Comparison of ENCODE assay signal across 18 cellular contexts in the genomic region with DNA sequence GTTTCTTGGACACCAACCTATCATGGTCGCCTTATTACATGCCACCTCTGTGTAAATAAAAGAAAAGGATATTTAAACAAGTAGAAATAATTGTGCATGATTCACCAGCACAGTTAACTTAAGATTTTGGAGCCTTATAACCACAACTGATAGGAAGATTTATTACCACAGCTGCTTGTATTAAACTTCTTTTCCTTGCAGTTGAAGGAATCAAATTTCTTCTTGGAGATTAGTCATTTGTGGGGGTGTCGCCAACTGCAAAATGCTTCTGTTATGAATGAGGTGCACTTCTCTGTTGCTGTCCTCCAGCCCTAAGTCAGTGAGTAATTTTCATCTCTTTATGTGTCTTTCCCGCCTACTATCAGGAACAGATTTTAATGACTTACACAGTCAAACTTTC.
DNase-seq lines count a peak whose midpoint lies in the region; ATAC-seq and TF ChIP-seq lines count a peak whose summit lies in the region.
"Had no signal": no experiment of that assay in that cellular context is flagged by ENCODE, and none has a peak within 500 bp of the region (broad histone marks: within the 10 kb centered on the region; RNA-seq: fewer than 3 reads in every experiment).

No MANE protein-coding gene starts in this region.

- TF ChIP-seq CTCF in mammary epithelial cell (conservative IDR thresholded peaks at IDR 0.05 in 1 of 2, IDR thresholded peaks at IDR 0.05 in 1 of 2; ENCODE audit: extremely low read depth in 1 of 2, insufficient read depth in 1 of 2, low read depth in 1 of 2, low read length in 2 of 2) (no peak), esophagus squamous epithelium (IDR thresholded peaks at IDR 0.05) (no peak), GM13976 (IDR thresholded peaks at IDR 0.05; ENCODE audit: borderline replicate concordance, control extremely low read depth, extremely low read depth, insufficient read depth, missing control alignments) (no peak)

- H3K79me2 ChIP-seq in mammary epithelial cell (ENCODE audit: insufficient read depth, low read length), result no peaks in the 10 kb centered on the region
- H3K79me2 ChIP-seq: hepatocyte had no signal

- 42% methylated on average over 3 of the region's 3 CpGs for WGBS in mammary epithelial cell (ENCODE audit: low coverage, missing lambda C conversion rate)
- WGBS in esophagus squamous epithelium, 2 donors, result 21 to 29% methylated on average over 3 of the region's 3 CpGs

- no TSS peak for BruUV-seq in mammary epithelial cell (replicated peaks; lab: Mats Ljungman, UMichigan)

- H3K36me3 ChIP-seq in mammary epithelial cell (ENCODE audit: insufficient read depth, low read length), result no peaks in the 10 kb centered on the region
- no peaks in the 10 kb centered on the region for H3K36me3 ChIP-seq in H7 (replicated peaks; ENCODE audit: control insufficient read depth, insufficient read depth, low read length)
- no peaks in the 10 kb centered on the region for H3K36me3 ChIP-seq in esophagus squamous epithelium
- H3K36me3 ChIP-seq: ovary had no signal

- no peak overlapping the region for H3K27ac ChIP-seq in mammary epithelial cell (ENCODE audit: insufficient read depth, low read depth, low read length)
- H3K27ac ChIP-seq in esophagus squamous epithelium, result no peak overlapping the region
- H3K27ac ChIP-seq: hepatocyte, ovary had no signal

- no peaks in the 10 kb centered on the region for H3K4me1 ChIP-seq in mammary epithelial cell (ENCODE audit: insufficient read depth, low read length)
- no peaks in the 10 kb centered on the region for H3K4me1 ChIP-seq in esophagus squamous epithelium

- H4K20me1 ChIP-seq in mammary epithelial cell (ENCODE audit: insufficient read depth, low read length), result no peaks in the 10 kb centered on the region

- DNase-seq in Daoy (ENCODE audit: low read depth) (peak; percentile 67), NCI-H226 (peak; percentile 25), mammary epithelial cell (peak; percentile 5), myocyte (ENCODE audit: low read depth) (peak; percentile 85), H7 (no peak), esophagus squamous epithelium (lab: John Stamatoyannopoulos, UW) (no peak), GM13976 (ENCODE audit: low spot score) (no peak)
- DNase-seq: activated CD4-positive, CD25-positive, alpha-beta regulatory T cell treated with anti-CD3 and anti-CD28 coated beads, Interleukin-2, amount 50 U/mL, for 72 hours; activated gamma-delta T cell; Calu3; left cardiac atrium; mucosa of descending colon; NCI-H1092; NCI-H774; ovary; stimulated activated naive CD8-positive, alpha-beta T cell treated with anti-CD3 and anti-CD28 coated beads, Interleukin-15, Interleukin-2, amounts not matched to agents 100 U/mL and 50 U/mL, for 24 hours had no signal

- H3K4me2 ChIP-seq in mammary epithelial cell (ENCODE audit: insufficient read depth, low read depth, low read length), result no peak overlapping the region
- H3K4me2 ChIP-seq: hepatocyte had no signal

- no peak overlapping the region for H2AFZ ChIP-seq in mammary epithelial cell (ENCODE audit: low read depth, low read length)
- H2AFZ ChIP-seq: hepatocyte had no signal

- no peak for ATAC-seq in HG03342 (IDR thresholded peaks at IDR 0.05; ENCODE audit: unreplicated experiment)
- ATAC-seq: left cardiac atrium; mucosa of descending colon; stimulated activated naive CD8-positive, alpha-beta T cell treated with anti-CD3 and anti-CD28 coated beads, Interleukin-15, Interleukin-2, amounts not matched to agents 100 U/mL and 50 U/mL, for 24 hours had no signal

- in situ Hi-C loops in mammary epithelial cell (cut with MboI; ENCODE audit: low sequenced_read_pairs in 2 of 2), result no loop called here
- in situ Hi-C loops in GM13976 (cut with MboI; ENCODE audit: low sequenced_read_pairs, unreplicated experiment), result no loop called here

- H3K27me3 ChIP-seq in mammary epithelial cell (ENCODE audit: insufficient read depth, low read length), result no peaks in the 10 kb centered on the region
- H3K27me3 ChIP-seq in H7 (ENCODE audit: control insufficient read depth, insufficient read depth, low read length), result no peaks in the 10 kb centered on the region
- H3K27me3 ChIP-seq in esophagus squamous epithelium, result no peaks in the 10 kb centered on the region
- H3K27me3 ChIP-seq: hepatocyte, ovary had no signal

- no peak overlapping the region for H3K9ac ChIP-seq in mammary epithelial cell (ENCODE audit: insufficient read depth, low read length)

- dilution Hi-C loops in mammary epithelial cell (cut with HindIII; ENCODE audit: low sequenced_read_pairs), result no loop called here

- CTCF ChIA-PET in mammary epithelial cell (lab: Charles Lee; ENCODE audit: low non-redundant PET), result no interaction called here

- intact Hi-C loops in mammary epithelial cell (cut with micrococcal nuclease) (no loop called here), esophagus squamous epithelium (cut with DNase I) (no loop called here)

- TF ChIP-seq POLR2A in esophagus squamous epithelium (IDR thresholded peaks at IDR 0.05), result no peak

- no peak overlapping the region for H3K4me3 ChIP-seq in mammary epithelial cell (replicated peaks in 1 of 3; ENCODE audit: insufficient read depth in 1 of 3, low read depth in 2 of 3, low read length in 3 of 3)
- H3K4me3 ChIP-seq in H7 (ENCODE audit: insufficient read depth, low read depth, low read length), result no peak overlapping the region
- no peak overlapping the region for H3K4me3 ChIP-seq in esophagus squamous epithelium
- H3K4me3 ChIP-seq: hepatocyte, mucosa of descending colon, ovary had no signal

- H3K9me3 ChIP-seq in mammary epithelial cell (replicated peaks; ENCODE audit: insufficient read depth, low read length) (no peaks in the 10 kb centered on the region), esophagus squamous epithelium (no peaks in the 10 kb centered on the region)
- H3K9me3 ChIP-seq: mucosa of descending colon, ovary had no signal

Comparison
In these comparisons a context has a peak if more than half of its experiments do, and no peak if none do; other contexts are left out.
1. DNase-seq: peak in Daoy (single experiment), NCI-H226 (single experiment), mammary epithelial cell (single experiment) and myocyte (single experiment); none in H7 (single experiment), esophagus squamous epithelium (single experiment) and GM13976 (single experiment).